30 cellular contexts compared by ENCODE assay signal in the genomic region with DNA sequence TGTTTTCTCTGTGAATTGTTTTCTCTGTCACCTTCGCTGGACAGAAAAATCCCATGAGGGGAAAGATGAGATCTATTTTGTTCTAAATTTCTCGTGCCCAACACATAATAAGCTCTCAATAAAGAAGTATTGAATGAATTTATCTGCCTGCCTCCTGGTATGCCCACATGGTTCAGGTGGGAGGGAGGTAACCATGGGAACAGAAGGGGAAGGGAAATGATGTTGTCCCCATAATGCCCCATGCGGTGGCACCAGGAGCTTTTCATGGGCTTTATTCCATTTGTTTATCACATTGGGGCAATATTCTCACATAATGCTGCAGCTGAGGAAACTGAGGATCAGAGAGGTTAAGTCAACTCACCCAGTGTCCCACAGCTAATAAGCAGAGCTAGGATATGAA. TPM values are rescaled to one million over a fixed set of nuclear protein-coding genes. Genes with fewer than 3 reads are reported as not detected.
"Had no signal": no experiment of that assay in that cellular context is flagged by ENCODE, and none has a peak within 500 bp of the region (broad histone marks: within the 10 kb centered on the region; RNA-seq: fewer than 3 reads in every experiment).

No MANE protein-coding gene starts in this region.

- ATAC-seq: activated CD4-positive, alpha-beta T cell treated with anti-CD3 and anti-CD28 coated beads for 36 hours; activated CD4-positive, CD25-positive, alpha-beta regulatory T cell treated with anti-CD3 and anti-CD28 coated beads, Interleukin-2, amount 50 U/mL, for 24 hours; activated CD8-positive, alpha-beta memory T cell treated with anti-CD3 and anti-CD28 coated beads, Interleukin-2, amount 10 ng/mL, durations not matched to agents 7 days and 5 days; activated CD8-positive, alpha-beta T cell treated with anti-CD3 and anti-CD28 coated beads, Interleukin-2, amount 10 ng/mL, durations not matched to agents 7 days and 5 days; activated naive CD8-positive, alpha-beta T cell treated with anti-CD3 and anti-CD28 coated beads, Interleukin-2, amount 50 U/mL, for 24 hours; WTC11 had no signal

- H3K27me3 ChIP-seq: ascending aorta, cardiac muscle cell had no signal

- H3K4me3 ChIP-seq: ascending aorta, cardiac muscle cell had no signal

- H3K9me3 ChIP-seq: ascending aorta had no signal

- H3K36me3 ChIP-seq: ascending aorta, cardiac muscle cell, WERI-Rb-1 had no signal

- DNase-seq: activated CD4-positive, alpha-beta memory T cell treated with anti-CD3 and anti-CD28 coated beads, Interleukin-2, amount 10 ng/mL, durations not matched to agents 7 days and 5 days; activated CD4-positive, alpha-beta T cell treated with anti-CD3 and anti-CD28 coated beads for 1 hour; activated CD4-positive, alpha-beta T cell treated with anti-CD3 and anti-CD28 coated beads for 36 hours; activated CD4-positive, alpha-beta T cell treated with anti-CD3 and anti-CD28 coated beads for 48 hours; activated CD4-positive, alpha-beta T cell treated with anti-CD3 and anti-CD28 coated beads, Interleukin-2, amount 10 ng/mL, durations not matched to agents 7 days and 5 days; activated CD4-positive, alpha-beta T cell treated with anti-CD3 and anti-CD28 coated beads, Interleukin-2, amount 50 U/mL, for 48 hours; activated CD4-positive, CD25-positive, alpha-beta regulatory T cell; activated CD8-positive, alpha-beta memory T cell treated with anti-CD3 and anti-CD28 coated beads for 24 hours; activated CD8-positive, alpha-beta memory T cell treated with anti-CD3 and anti-CD28 coated beads, Interleukin-2, amount 10 ng/mL, durations not matched to agents 7 days and 5 days; activated CD8-positive, alpha-beta memory T cell treated with anti-CD3 and anti-CD28 coated beads, Interleukin-2, amount 50 U/mL, for 48 hours; activated CD8-positive, alpha-beta T cell treated with anti-CD3 and anti-CD28 coated beads, Interleukin-2, amount 10 ng/mL, durations not matched to agents 7 days and 5 days; activated effector memory CD4-positive, alpha-beta T cell treated with Interleukin-2 at 50 U/mL for 16 hours; activated gamma-delta T cell; activated naive CD4-positive, alpha-beta T cell treated with anti-CD3 and anti-CD28 coated beads, Interleukin-2, amount 10 ng/mL, durations not matched to agents 7 days and 5 days; activated naive CD4-positive, alpha-beta T cell treated with Interleukin-2 at 50 U/mL for 16 hours; activated naive CD8-positive, alpha-beta T cell treated with anti-CD3 and anti-CD28 coated beads, Interleukin-2, amount 10 ng/mL, durations not matched to agents 7 days and 5 days; activated naive CD8-positive, alpha-beta T cell treated with anti-CD3 and anti-CD28 coated beads, Interleukin-2, amount 50 U/mL, for 24 hours; activated T-cell treated with anti-CD3 and anti-CD28 coated beads, Interleukin-2, amount 50 U/mL, for 24 hours; activated T-cell treated with anti-CD3 and anti-CD28 coated beads, Interleukin-2, amount 50 U/mL, for 48 hours; cerebellar nuclear complex; T-helper 2 cell; T-helper 9 cell; WERI-Rb-1 had no signal

- FAIRE-seq: bronchial epithelial cell had no signal

- H3K4me1 ChIP-seq: ascending aorta had no signal

- H3K27ac ChIP-seq: ascending aorta, cardiac muscle cell, WERI-Rb-1 had no signal

RNA-seq across cellular contexts. Expression of a gene that starts 8.7 kb away (rescaled TPM):
- total RNA-seq: activated CD4-positive, alpha-beta memory T cell treated with anti-CD3 and anti-CD28 coated beads, Interleukin-2, amount 10 ng/mL, durations not matched to agents 7 days and 5 days; activated CD4-positive, alpha-beta T cell treated with anti-CD3 and anti-CD28 coated beads for 36 hours; activated CD4-positive, alpha-beta T cell treated with anti-CD3 and anti-CD28 coated beads, Interleukin-2, amount 10 ng/mL, durations not matched to agents 7 days and 5 days; activated CD8-positive, alpha-beta memory T cell treated with anti-CD3 and anti-CD28 coated beads, Interleukin-2, amount 10 ng/mL, durations not matched to agents 7 days and 5 days; activated CD8-positive, alpha-beta T cell treated with anti-CD3 and anti-CD28 coated beads, Interleukin-2, amount 10 ng/mL, durations not matched to agents 7 days and 5 days; activated naive CD8-positive, alpha-beta T cell treated with anti-CD3 and anti-CD28 coated beads, Interleukin-2, amount 10 ng/mL, durations not matched to agents 7 days and 5 days; activated T-helper 2 cell treated with anti-CD3 and anti-CD28 coated beads, Interferon-gamma antibody, Interleukin-2, Interleukin-4, amounts not matched to agents 10 μg/mL and 5 μg/mL and 100 μg/mL, durations not matched to agents 14 hours and 24 hours and 36 hours; ascending aorta; bronchial epithelial cell had no signal
- polyA plus RNA-seq: cardiac muscle cell had no signal

RNA-seq across cellular contexts. Expression of a gene that starts 11.6 kb away (rescaled TPM):
- total RNA-seq: activated CD4-positive, alpha-beta memory T cell treated with anti-CD3 and anti-CD28 coated beads, Interleukin-2, amount 10 ng/mL, durations not matched to agents 7 days and 5 days; activated CD4-positive, alpha-beta T cell treated with anti-CD3 and anti-CD28 coated beads for 36 hours; activated CD4-positive, alpha-beta T cell treated with anti-CD3 and anti-CD28 coated beads, Interleukin-2, amount 10 ng/mL, durations not matched to agents 7 days and 5 days; activated CD8-positive, alpha-beta memory T cell treated with anti-CD3 and anti-CD28 coated beads, Interleukin-2, amount 10 ng/mL, durations not matched to agents 7 days and 5 days; activated CD8-positive, alpha-beta T cell treated with anti-CD3 and anti-CD28 coated beads, Interleukin-2, amount 10 ng/mL, durations not matched to agents 7 days and 5 days; activated naive CD8-positive, alpha-beta T cell treated with anti-CD3 and anti-CD28 coated beads, Interleukin-2, amount 10 ng/mL, durations not matched to agents 7 days and 5 days; activated T-helper 2 cell treated with anti-CD3 and anti-CD28 coated beads, Interferon-gamma antibody, Interleukin-2, Interleukin-4, amounts not matched to agents 10 μg/mL and 5 μg/mL and 100 μg/mL, durations not matched to agents 14 hours and 24 hours and 36 hours; ascending aorta; bronchial epithelial cell had no signal
- polyA plus RNA-seq: adipose tissue, cardiac muscle cell had no signal

RNA-seq across cellular contexts. Expression of a gene that starts 58.8 kb away (rescaled TPM):
- total RNA-seq: activated CD4-positive, alpha-beta memory T cell treated with anti-CD3 and anti-CD28 coated beads, Interleukin-2, amount 10 ng/mL, durations not matched to agents 7 days and 5 days; activated CD4-positive, alpha-beta T cell treated with anti-CD3 and anti-CD28 coated beads for 36 hours; activated CD4-positive, alpha-beta T cell treated with anti-CD3 and anti-CD28 coated beads, Interleukin-2, amount 10 ng/mL, durations not matched to agents 7 days and 5 days; activated naive CD8-positive, alpha-beta T cell treated with anti-CD3 and anti-CD28 coated beads, Interleukin-2, amount 10 ng/mL, durations not matched to agents 7 days and 5 days; ascending aorta; bronchial epithelial cell had no signal
